8 cellular contexts compared by ENCODE assay signal in the genomic region with DNA sequence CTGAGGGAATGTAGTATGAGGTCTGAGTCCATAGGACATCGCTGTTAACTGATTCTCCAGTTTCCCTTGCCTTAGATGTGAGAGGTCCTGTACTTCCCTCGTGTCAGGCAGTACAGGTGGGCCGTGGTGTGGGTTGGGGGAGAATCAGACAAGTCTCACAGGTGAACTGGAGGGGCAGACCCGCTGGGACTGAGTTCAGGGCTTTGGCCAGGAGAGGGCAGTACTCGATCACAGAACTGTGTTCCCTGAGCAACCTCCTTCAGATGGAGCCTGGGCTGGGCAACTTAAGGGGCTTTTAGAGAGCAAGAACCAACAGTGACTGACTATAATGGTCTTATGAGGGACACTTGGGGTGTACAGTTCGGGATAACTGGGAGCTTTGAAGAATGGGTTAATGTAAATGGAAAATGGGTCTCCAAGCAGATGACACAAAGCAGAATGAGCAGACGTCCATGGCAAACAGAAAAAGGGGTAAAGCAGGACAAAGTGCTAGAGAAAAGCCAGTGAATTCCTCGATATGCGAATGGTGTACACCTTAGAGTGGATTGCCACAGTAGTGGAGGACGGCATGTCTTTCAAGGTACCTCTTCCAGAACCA.
DNase-seq lines count a peak whose midpoint lies in the region; ATAC-seq and TF ChIP-seq lines count a peak whose summit lies in the region.

No MANE protein-coding gene starts in this region.

- peaks cover 9 to 37% of the 10 kb centered on the region in 2 donors for H3K27me3 Mint-ChIP-seq in CD8-positive, alpha-beta memory T cell
- no peaks in the 10 kb centered on the region for H3K27me3 Mint-ChIP-seq in activated T-helper 2 cell treated with anti-CD3 and anti-CD28 coated beads, Interferon-gamma antibody, Interleukin-2, Interleukin-4, amounts not matched to agents 10 μg/mL and 5 μg/mL and 100 μg/mL, durations not matched to agents 14 hours and 24 hours and 36 hours (ENCODE audit: low read depth)

- H3K4me1 Mint-ChIP-seq in CD8-positive, alpha-beta memory T cell = no peaks in the 10 kb centered on the region
- peaks cover 1% of the 10 kb centered on the region for H3K4me1 Mint-ChIP-seq in activated T-helper 2 cell treated with anti-CD3 and anti-CD28 coated beads, Interferon-gamma antibody, Interleukin-2, Interleukin-4, amounts not matched to agents 10 μg/mL and 5 μg/mL and 100 μg/mL, durations not matched to agents 14 hours and 24 hours and 36 hours (ENCODE audit: low read depth)

- no peaks in the 10 kb centered on the region for H3K36me3 ChIP-seq in CD8-positive, alpha-beta memory T cell (ENCODE audit: insufficient read depth, low read length)
- H3K36me3 ChIP-seq in uterus = no peaks in the 10 kb centered on the region

- no peaks in the 10 kb centered on the region for H3K36me3 Mint-ChIP-seq in CD8-positive, alpha-beta memory T cell
- H3K36me3 Mint-ChIP-seq in activated T-helper 2 cell treated with anti-CD3 and anti-CD28 coated beads, Interferon-gamma antibody, Interleukin-2, Interleukin-4, amounts not matched to agents 10 μg/mL and 5 μg/mL and 100 μg/mL, durations not matched to agents 14 hours and 24 hours and 36 hours (ENCODE audit: low read depth) = no peaks in the 10 kb centered on the region

- H3K27ac Mint-ChIP-seq in CD8-positive, alpha-beta memory T cell = peak overlapping the region in 1 of 8 donors; percentile 37
- H3K27ac Mint-ChIP-seq in activated T-helper 2 cell treated with anti-CD3 and anti-CD28 coated beads, Interferon-gamma antibody, Interleukin-2, Interleukin-4, amounts not matched to agents 10 μg/mL and 5 μg/mL and 100 μg/mL, durations not matched to agents 14 hours and 24 hours and 36 hours = no peak overlapping the region

- no peak overlapping the region for H3K4me3 ChIP-seq in CD8-positive, alpha-beta memory T cell (ENCODE audit: low read length)
- H3K4me3 ChIP-seq in uterus = no peak overlapping the region

- H3K4me3 Mint-ChIP-seq in CD8-positive, alpha-beta memory T cell = no peak overlapping the region
- H3K4me3 Mint-ChIP-seq in activated T-helper 2 cell treated with anti-CD3 and anti-CD28 coated beads, Interferon-gamma antibody, Interleukin-2, Interleukin-4, amounts not matched to agents 10 μg/mL and 5 μg/mL and 100 μg/mL, durations not matched to agents 14 hours and 24 hours and 36 hours (ENCODE audit: low read depth) = no peak overlapping the region

- ATAC-seq in GM19467 (IDR thresholded peaks at IDR 0.05; ENCODE audit: unreplicated experiment) = peak; percentile 75

- no peak for TF ChIP-seq POLR2A in uterus (IDR thresholded peaks at IDR 0.05)

- H3K27me3 ChIP-seq in CD8-positive, alpha-beta memory T cell (ENCODE audit: insufficient read depth, low read length, poor library complexity, severe bottlenecking) = no peaks in the 10 kb centered on the region
- no peaks in the 10 kb centered on the region for H3K27me3 ChIP-seq in uterus

- DNase-seq in CD8-positive, alpha-beta memory T cell = peak in 4 of 5 donors; percentile 1 to 55 (median 30)
- DNase-seq in HuH-7 (ENCODE audit: low spot score) = peak; percentile 49
- peak; percentile 43 for DNase-seq in RPMI7951 (ENCODE audit: low read depth)
- DNase-seq in activated T-helper 2 cell treated with anti-CD3 and anti-CD28 coated beads, Interferon-gamma antibody, Interleukin-2, Interleukin-4, amounts not matched to agents 10 μg/mL and 5 μg/mL and 100 μg/mL, durations not matched to agents 14 hours and 24 hours and 36 hours (ENCODE audit: low spot score) = peak; percentile 18
- DNase-seq in globus pallidus (ENCODE audit: low spot score) = peak; percentile 32
- DNase-seq in pons (ENCODE audit: low spot score) = peak; percentile 44
- DNase-seq in uterus = no peak

- H3K4me1 ChIP-seq in CD8-positive, alpha-beta memory T cell (ENCODE audit: insufficient read depth, low read length) = no peaks in the 10 kb centered on the region
- H3K4me1 ChIP-seq in uterus = no peaks in the 10 kb centered on the region

- POLR2A ChIA-PET in CD8-positive, alpha-beta memory T cell (lab: Charles Lee) = no interaction called here

- no peaks in the 10 kb centered on the region for H3K9me3 Mint-ChIP-seq in CD8-positive, alpha-beta memory T cell
- no peaks in the 10 kb centered on the region for H3K9me3 Mint-ChIP-seq in activated T-helper 2 cell treated with anti-CD3 and anti-CD28 coated beads, Interferon-gamma antibody, Interleukin-2, Interleukin-4, amounts not matched to agents 10 μg/mL and 5 μg/mL and 100 μg/mL, durations not matched to agents 14 hours and 24 hours and 36 hours

- CTCF ChIA-PET in CD8-positive, alpha-beta memory T cell (lab: Charles Lee) = interaction anchor here (1.1 to 1.4 kb wide), 2 partner anchors 24 to 361 kb away, joined by 3 read pairs; no protein-coding TSS in a partner anchor

- H3K9me3 ChIP-seq in CD8-positive, alpha-beta memory T cell (ENCODE audit: low read length) = no peaks in the 10 kb centered on the region
- H3K9me3 ChIP-seq in uterus = no peaks in the 10 kb centered on the region

- no peak overlapping the region for H3K27ac ChIP-seq in CD8-positive, alpha-beta memory T cell (ENCODE audit: low read depth, low read length)
- no peak overlapping the region for H3K27ac ChIP-seq in uterus

- TF ChIP-seq CTCF in uterus (IDR thresholded peaks at IDR 0.05) = peak in 3 of 4 experiments; percentile 5 to 35 (median 20)

- intact Hi-C loops in activated T-helper 2 cell treated with anti-CD3 and anti-CD28 coated beads, Interferon-gamma antibody, Interleukin-2, Interleukin-4, amounts not matched to agents 10 μg/mL and 5 μg/mL and 100 μg/mL, durations not matched to agents 14 hours and 24 hours and 36 hours (cut with micrococcal nuclease) = loop anchor here (1.0 kb wide), 2 partner anchors 69 to 118 kb away; no protein-coding TSS in a partner anchor
- intact Hi-C loops in uterus (cut with DNase I; ENCODE audit: low total_unique reads) = no loop called here

Comparison
In these comparisons a context has a peak if more than half of its experiments do, and no peak if none do; other contexts are left out.
1. DNase-seq: peak in CD8-positive, alpha-beta memory T cell (4 of 5), HuH-7 (single experiment), RPMI7951 (single experiment), activated T-helper 2 cell treated with anti-CD3 and anti-CD28 coated beads, Interferon-gamma antibody, Interleukin-2, Interleukin-4, amounts not matched to agents 10 μg/mL and 5 μg/mL and 100 μg/mL, durations not matched to agents 14 hours and 24 hours and 36 hours (single experiment), globus pallidus (single experiment) and pons (single experiment); none in uterus (0 of 2).